ENCODE assay signal across 8 cellular contexts in genomic region chr10:31928531-31929259, GRCh38. TPM values are rescaled to one million over a fixed set of nuclear protein-coding genes. Genes with fewer than 3 reads are reported as not detected.
DNase-seq lines count a peak whose midpoint lies in the region; ATAC-seq lines count a peak whose summit lies in the region.

ARHGAP12 (minus strand) TSS chr10:31928831; CDS start chr10:31908855, 19,976 bp downstream.

- peak within 1 kb of the TSS; percentile 92 for H3K4me3 Mint-ChIP-seq in activated naive CD4-positive, alpha-beta T cell treated with anti-CD3 and anti-CD28 coated beads, Interleukin-2, amount 50 U/mL, for 24 hours

- H3K36me3 Mint-ChIP-seq in activated naive CD4-positive, alpha-beta T cell treated with anti-CD3 and anti-CD28 coated beads, Interleukin-2, amount 50 U/mL, for 24 hours = peaks cover 1% of the 10 kb centered on the region

- peaks cover 7% of the 10 kb centered on the region for H3K36me3 ChIP-seq in SJSA1

- no peaks in the 10 kb centered on the region for H3K27me3 Mint-ChIP-seq in activated naive CD4-positive, alpha-beta T cell treated with anti-CD3 and anti-CD28 coated beads, Interleukin-2, amount 50 U/mL, for 24 hours

- peaks cover 19% of the 10 kb centered on the region for H3K4me1 ChIP-seq in SJSA1 (replicated peaks)

- peak; percentile 89 for DNase-seq in Daoy (ENCODE audit: low read depth)
- peak; percentile 32 for DNase-seq in Jurkat, Clone E6-1 (ENCODE audit: low read depth, low spot score)
- peak; percentile 85 for DNase-seq in SJSA1 (ENCODE audit: low read depth in 1 of 2, low spot score in 2 of 2)
- peak; percentile 79 for DNase-seq in globus pallidus (ENCODE audit: low spot score)
- DNase-seq in occipital lobe (lab: John Stamatoyannopoulos, UW) = peak; percentile 62
- DNase-seq in substantia nigra (lab: John Stamatoyannopoulos, UW) = peak; percentile 44 to 95 (median 82)

- peak within 1 kb of the TSS; percentile 70 for H3K27ac Mint-ChIP-seq in activated naive CD4-positive, alpha-beta T cell treated with anti-CD3 and anti-CD28 coated beads, Interleukin-2, amount 50 U/mL, for 24 hours

- H3K27ac ChIP-seq in SJSA1 (peak within 1 kb of the TSS; percentile 75), substantia nigra (ENCODE audit: low read depth, low read length, poor library complexity, severe bottlenecking) (peak within 1 kb of the TSS; percentile 84)

- H3K9me3 ChIP-seq in SJSA1 (replicated peaks) = peaks cover 2% of the 10 kb centered on the region; the same call in 1 of the 2 replicates

- no peaks in the 10 kb centered on the region for H3K9me3 Mint-ChIP-seq in activated naive CD4-positive, alpha-beta T cell treated with anti-CD3 and anti-CD28 coated beads, Interleukin-2, amount 50 U/mL, for 24 hours

- H3K27me3 ChIP-seq in SJSA1 (replicated peaks) = no peaks in the 10 kb centered on the region

- H3K4me1 Mint-ChIP-seq in activated naive CD4-positive, alpha-beta T cell treated with anti-CD3 and anti-CD28 coated beads, Interleukin-2, amount 50 U/mL, for 24 hours = peaks cover 48% of the 10 kb centered on the region

- H3K4me3 ChIP-seq in Jurkat, Clone E6-1 (ENCODE audit: low read length) = peak within 1 kb of the TSS; percentile 76
- peak within 1 kb of the TSS; percentile 100 for H3K4me3 ChIP-seq in SJSA1

- peak; percentile 62 for ATAC-seq in GM21576 (IDR thresholded peaks at IDR 0.05; ENCODE audit: unreplicated experiment)

RNA-seq across cellular contexts. Expression of gene ARHGAP12, which starts in this region (rescaled TPM):
- total RNA-seq in Daoy (2014; rRNA removed; shearing (Covaris generic)) = 16.9 and 20.7 TPM in 2 replicates
- polyA plus RNA-seq in Jurkat, Clone E6-1 (2012; ENCODE audit: insufficient read depth, insufficient read length) = 8.2 TPM
- total RNA-seq in SJSA1 (2014; rRNA removed; shearing (Covaris generic)) = 15.8 and 25.8 TPM in 2 replicates
- 96.5 TPM for total RNA-seq in occipital lobe

Comparison
In these comparisons a context has a peak if more than half of its experiments do, and no peak if none do; other contexts are left out.
1. Peak in every context shown above with its lines: DNase-seq, ATAC-seq, H3K4me3 ChIP-seq and H3K27ac ChIP-seq.
2. DNase-seq: peak in every context shown above with its lines; median percentile 89 in Daoy; 85 in SJSA1; 82 in substantia nigra; 79 in globus pallidus; 62 in occipital lobe; 32 in Jurkat, Clone E6-1.